In the genomic region with DNA sequence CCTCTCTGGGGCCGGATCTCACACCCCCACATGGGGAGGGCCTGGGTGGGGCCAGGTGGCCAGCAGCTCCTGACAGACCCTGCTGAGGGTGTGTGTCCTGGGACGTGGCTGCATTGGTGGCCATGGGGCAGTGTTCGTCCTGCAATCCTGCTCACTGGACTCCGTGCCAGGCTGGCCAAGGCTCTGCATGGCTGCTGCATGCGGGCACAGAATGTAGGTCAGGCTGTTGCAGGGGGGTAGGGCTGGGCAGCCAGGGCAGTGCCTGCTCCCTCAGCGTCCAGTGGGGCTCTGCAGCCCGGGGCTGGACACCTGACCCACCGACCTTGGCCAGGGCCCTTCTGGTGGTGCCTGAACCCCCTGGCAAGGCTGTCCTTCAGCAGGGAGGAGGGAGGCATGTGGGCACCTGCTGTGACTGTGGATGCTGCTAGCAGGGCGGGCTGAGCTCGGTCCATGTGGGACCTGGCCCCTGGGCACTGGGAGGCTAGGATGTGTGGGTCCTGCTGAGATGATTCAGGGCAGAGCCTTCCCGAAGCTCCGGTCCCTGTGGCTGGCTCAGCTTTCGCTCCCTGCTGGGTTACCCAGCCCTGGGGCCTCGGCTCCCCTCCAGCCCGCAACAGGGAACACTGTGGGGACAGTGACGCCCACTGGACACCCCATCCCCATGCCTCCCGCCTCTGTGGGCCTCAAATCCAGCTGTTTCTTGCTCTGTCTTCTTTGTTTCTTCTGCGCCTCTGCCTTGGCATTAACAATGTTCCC, we compare ENCODE assay signal across 21 cellular contexts. TPM values are rescaled to one million over a fixed set of nuclear protein-coding genes. Genes with fewer than 3 reads are reported as not detected.
DNase-seq lines count a peak whose midpoint lies in the region; ATAC-seq lines count a peak whose summit lies in the region.
"Had no signal": no experiment of that assay in that cellular context is flagged by ENCODE, and none has a peak within 500 bp of the region (broad histone marks: within the 10 kb centered on the region; RNA-seq: fewer than 3 reads in every experiment).

No MANE protein-coding gene starts in this region.

- H3K27me3 Mint-ChIP-seq in stimulated activated naive CD8-positive, alpha-beta T cell treated with anti-CD3 and anti-CD28 coated beads, Interleukin-15, amount 100 ng/mL, for 72 hours = peaks cover 18% of the 10 kb centered on the region

- no peak overlapping the region for H3K27ac ChIP-seq in mesendoderm (ENCODE audit: low read depth, low read length)
- H3K27ac ChIP-seq: KMS-11 had no signal

- H3K4me3 Mint-ChIP-seq in stimulated activated naive CD8-positive, alpha-beta T cell treated with anti-CD3 and anti-CD28 coated beads, Interleukin-15, amount 100 ng/mL, for 72 hours = no peak overlapping the region
- H3K4me3 Mint-ChIP-seq: CD14-positive monocyte had no signal

- no peak overlapping the region for H2BK15ac ChIP-seq in mesendoderm (replicated peaks; ENCODE audit: low read depth)

- no peak for DNase-seq in stimulated activated naive CD8-positive, alpha-beta T cell treated with anti-CD3 and anti-CD28 coated beads, Interleukin-15, Interleukin-2, amounts not matched to agents 100 U/mL and 50 U/mL, for 24 hours
- DNase-seq in stimulated activated naive CD8-positive, alpha-beta T cell treated with anti-CD3 and anti-CD28 coated beads, Interleukin-15, amount 100 ng/mL, for 72 hours = no peak
- DNase-seq in cerebellar nuclear complex (lab: John Stamatoyannopoulos, UW) (peak; percentile 35 to 69), left lobe of liver (ENCODE audit: low spot score) (peak; percentile 82), NCI-H2029 (lab: John Stamatoyannopoulos, UW) (no peak), NCI-H2107 treated with DMSO at 0.1 percent for 48 hours (lab: John Stamatoyannopoulos, UW; ENCODE audit: unreplicated experiment) (no peak), mesendoderm (no peak)
- DNase-seq: 8988T, AML-193, DMS53, EL, IMR-90, NCI-H1105 treated with DMSO at 0.1 percent for 48 hours, NCI-H2081 treated with DMSO at 0.1 percent for 48 hours, NCI-H446 treated with DMSO at 0.1 percent for 48 hours, NCI-H526 treated with DMSO at 0.1 percent for 48 hours, OCI-M1, Right ventricle myocardium superior had no signal

- H3K36me3 ChIP-seq in mesendoderm (ENCODE audit: control insufficient read depth, insufficient read depth, low read length) = no peaks in the 10 kb centered on the region

- H4K5ac ChIP-seq in mesendoderm (ENCODE audit: low read length) = no peak overlapping the region

- H3K4me1 ChIP-seq in mesendoderm (ENCODE audit: control insufficient read depth, low read depth, low read length) = no peaks in the 10 kb centered on the region

- no peak overlapping the region for H3K9ac ChIP-seq in mesendoderm (ENCODE audit: low read length)
- H3K9ac ChIP-seq: KMS-11 had no signal

- peak; percentile 33 for ATAC-seq in stimulated activated naive CD8-positive, alpha-beta T cell treated with anti-CD3 and anti-CD28 coated beads, Interleukin-15, Interleukin-2, amounts not matched to agents 100 U/mL and 50 U/mL, for 24 hours
- ATAC-seq in stimulated activated naive CD8-positive, alpha-beta T cell treated with anti-CD3 and anti-CD28 coated beads, Interleukin-15, amount 100 ng/mL, for 72 hours = no peak
- ATAC-seq in left lobe of liver (peak; percentile 81), GM18519 (IDR thresholded peaks at IDR 0.05; ENCODE audit: low FRiP score, unreplicated experiment) (no peak)

- H3K27ac Mint-ChIP-seq in stimulated activated naive CD8-positive, alpha-beta T cell treated with anti-CD3 and anti-CD28 coated beads, Interleukin-15, amount 100 ng/mL, for 72 hours = peak overlapping the region in 1 of 2 donors; percentile 74
- H3K27ac Mint-ChIP-seq: CD14-positive monocyte had no signal

- H3K27me3 ChIP-seq in mesendoderm (ENCODE audit: insufficient read depth, low read length, poor library complexity) = no peaks in the 10 kb centered on the region

- no peak overlapping the region for H3K23ac ChIP-seq in mesendoderm (ENCODE audit: low read length)

- H3K56ac ChIP-seq in mesendoderm (ENCODE audit: low read length) = no peak overlapping the region

- H2BK120ac ChIP-seq in mesendoderm (ENCODE audit: low read depth, low read length) = no peak overlapping the region

- no peaks in the 10 kb centered on the region for H3K4me1 Mint-ChIP-seq in stimulated activated naive CD8-positive, alpha-beta T cell treated with anti-CD3 and anti-CD28 coated beads, Interleukin-15, amount 100 ng/mL, for 72 hours
- H3K4me1 Mint-ChIP-seq: CD14-positive monocyte had no signal

- H4K8ac ChIP-seq in mesendoderm (ENCODE audit: low read depth, low read length) = no peak overlapping the region

- H3K4me3 ChIP-seq in mesendoderm (ENCODE audit: low read length) = no peak overlapping the region

- H2AK5ac ChIP-seq in mesendoderm (ENCODE audit: low read length) = no peak overlapping the region

- H3K9me3 Mint-ChIP-seq in stimulated activated naive CD8-positive, alpha-beta T cell treated with anti-CD3 and anti-CD28 coated beads, Interleukin-15, amount 100 ng/mL, for 72 hours = no peaks in the 10 kb centered on the region

- H3K4ac ChIP-seq in mesendoderm (ENCODE audit: low read depth, low read length) = no peak overlapping the region

- H3K79me1 ChIP-seq in mesendoderm (ENCODE audit: low read length) = no peaks in the 10 kb centered on the region

- no peaks in the 10 kb centered on the region for H3K79me2 ChIP-seq in mesendoderm (ENCODE audit: control insufficient read depth, insufficient read depth, low read length)

- no peak overlapping the region for H3K4me2 ChIP-seq in mesendoderm (ENCODE audit: low read length)
- H3K4me2 ChIP-seq: KMS-11 had no signal

- H2BK5ac ChIP-seq in mesendoderm (ENCODE audit: low read length) = no peak overlapping the region

- H3K18ac ChIP-seq in mesendoderm (ENCODE audit: low read length) = no peak overlapping the region

- WGBS in mesendoderm (ENCODE audit: extremely low coverage, insufficient coverage, low lambda C conversion rate) = no CpG with 5 or more reads among the region's 18 CpGs

RNA-seq across cellular contexts. Expression of gene PLCH2, which starts 14.9 kb away (rescaled TPM):
- 3.4 TPM for total RNA-seq in left lobe of liver
- polyA plus RNA-seq in mesendoderm (2013, experiment 1 of 2) = 0.01 TPM
- 0.01 TPM for polyA plus RNA-seq in mesendoderm (2013, experiment 2 of 2)
- polyA plus RNA-seq: CD14-positive monocyte had no signal

RNA-seq across cellular contexts. Expression of gene PEX10, which starts 48.8 kb away (rescaled TPM):
- total RNA-seq in left lobe of liver = 10.3 TPM
- polyA plus RNA-seq in mesendoderm (2013, experiment 1 of 2) = 17.5 TPM
- polyA plus RNA-seq in mesendoderm (2013, experiment 2 of 2) = 18.3 TPM

Comparison
In these comparisons a context has a peak if more than half of its experiments do, and no peak if none do; other contexts are left out.
1. ATAC-seq: peak in stimulated activated naive CD8-positive, alpha-beta T cell treated with anti-CD3 and anti-CD28 coated beads, Interleukin-15, Interleukin-2, amounts not matched to agents 100 U/mL and 50 U/mL, for 24 hours (single experiment) and left lobe of liver (single experiment); none in stimulated activated naive CD8-positive, alpha-beta T cell treated with anti-CD3 and anti-CD28 coated beads, Interleukin-15, amount 100 ng/mL, for 72 hours (single experiment) and GM18519 (single experiment).
2. DNase-seq: peak in cerebellar nuclear complex (2 of 2) and left lobe of liver (single experiment); none in stimulated activated naive CD8-positive, alpha-beta T cell treated with anti-CD3 and anti-CD28 coated beads, Interleukin-15, Interleukin-2, amounts not matched to agents 100 U/mL and 50 U/mL, for 24 hours (single experiment), stimulated activated naive CD8-positive, alpha-beta T cell treated with anti-CD3 and anti-CD28 coated beads, Interleukin-15, amount 100 ng/mL, for 72 hours (0 of 2), NCI-H2029 (single experiment), NCI-H2107 treated with DMSO at 0.1 percent for 48 hours (single experiment) and mesendoderm (single experiment).